Comparison of ENCODE assay signal across 8 cellular contexts in genomic region chr2:15559800-15560403, GRCh38. TPM values are rescaled to one million over a fixed set of nuclear protein-coding genes. Genes with fewer than 3 reads are reported as not detected.
DNase-seq lines count a peak whose midpoint lies in the region; ATAC-seq and TF ChIP-seq lines count a peak whose summit lies in the region.

No MANE protein-coding gene starts in this region.

- intact Hi-C loops in right lobe of liver (cut with DNase I) (no loop called here), tibial artery (cut with DNase I; ENCODE audit: low total_unique reads) (no loop called here)

- peak overlapping the region; percentile 99 for H3K4me3 Mint-ChIP-seq in activated CD8-positive, alpha-beta memory T cell treated with anti-CD3 and anti-CD28 coated beads, Interleukin-2, amount 10 ng/mL, durations not matched to agents 7 days and 5 days

- TF ChIP-seq CTCF in right lobe of liver (IDR thresholded peaks at IDR 0.05): no peak
- no peak for TF ChIP-seq CTCF in tibial artery (IDR thresholded peaks at IDR 0.05)

- H3K27me3 ChIP-seq in adipocyte (replicated peaks; ENCODE audit: control insufficient read depth, insufficient read depth, low read length): no peaks in the 10 kb centered on the region
- H3K27me3 ChIP-seq in right lobe of liver: no peaks in the 10 kb centered on the region
- no peaks in the 10 kb centered on the region for H3K27me3 ChIP-seq in tibial artery

- TF ChIP-seq POLR2A in right lobe of liver (IDR thresholded peaks at IDR 0.05): no peak

- POLR2A ChIA-PET in HEK293T (lab: Yijun Ruan, JAX): no interaction called here

- H3K4me1 ChIP-seq in adipocyte (ENCODE audit: control insufficient read depth, insufficient read depth, low read length) (peaks cover 10% of the 10 kb centered on the region), right lobe of liver (peaks cover 0 to 12% (median 3%) of the 10 kb centered on the region in 4 donors), tibial artery (peaks cover 0 to 23% (median 18%) of the 10 kb centered on the region in 4 donors)

- H3K36me3 Mint-ChIP-seq in activated CD8-positive, alpha-beta memory T cell treated with anti-CD3 and anti-CD28 coated beads, Interleukin-2, amount 10 ng/mL, durations not matched to agents 7 days and 5 days: peaks cover 2% of the 10 kb centered on the region

- H3K4me3 ChIP-seq in adipocyte (ENCODE audit: low read length) (peak overlapping the region; percentile 93), right lobe of liver (peak overlapping the region; percentile 42 to 78 (median 69)), tibial artery (peak overlapping the region; percentile 70 to 84)

- H3K36me3 ChIP-seq in adipocyte (ENCODE audit: control insufficient read depth, insufficient read depth, low read length, severe bottlenecking): peaks cover 10% of the 10 kb centered on the region
- no peaks in the 10 kb centered on the region for H3K36me3 ChIP-seq in right lobe of liver
- no peaks in the 10 kb centered on the region for H3K36me3 ChIP-seq in tibial artery

- H3K27ac ChIP-seq in right lobe of liver (no peak overlapping the region), tibial artery (peak overlapping the region; percentile 77 to 80)

- ATAC-seq in activated CD8-positive, alpha-beta memory T cell treated with anti-CD3 and anti-CD28 coated beads, Interleukin-2, amount 10 ng/mL, durations not matched to agents 7 days and 5 days: no peak
- ATAC-seq in right lobe of liver: no peak
- ATAC-seq in HG03175 (IDR thresholded peaks at IDR 0.05; ENCODE audit: unreplicated experiment): no peak

- DNase-seq in activated CD8-positive, alpha-beta memory T cell treated with anti-CD3 and anti-CD28 coated beads, Interleukin-2, amount 10 ng/mL, durations not matched to agents 7 days and 5 days: no peak
- no peak for DNase-seq in activated CD8-positive, alpha-beta memory T cell treated with anti-CD3 and anti-CD28 coated beads, Interleukin-2, amount 50 U/mL, for 48 hours
- DNase-seq in adipocyte (ENCODE audit: low read depth) (peak; percentile 29), right lobe of liver (no peak), tibial artery (no peak), HEK293T (ENCODE audit: extremely low spot score) (no peak)
- DNase-seq in stimulated activated naive CD4-positive, alpha-beta T cell (lab: John Stamatoyannopoulos, UW): no peak

- peak overlapping the region; percentile 79 for H3K9ac ChIP-seq in adipocyte (ENCODE audit: low read length)

- peaks cover 5% of the 10 kb centered on the region for H3K27me3 Mint-ChIP-seq in activated CD8-positive, alpha-beta memory T cell treated with anti-CD3 and anti-CD28 coated beads, Interleukin-2, amount 10 ng/mL, durations not matched to agents 7 days and 5 days

- peaks cover 36% of the 10 kb centered on the region for H3K4me1 Mint-ChIP-seq in activated CD8-positive, alpha-beta memory T cell treated with anti-CD3 and anti-CD28 coated beads, Interleukin-2, amount 10 ng/mL, durations not matched to agents 7 days and 5 days

- H3K9me3 ChIP-seq in adipocyte (ENCODE audit: control insufficient read depth, low read length): no peaks in the 10 kb centered on the region
- H3K9me3 ChIP-seq in right lobe of liver: no peaks in the 10 kb centered on the region
- no peaks in the 10 kb centered on the region for H3K9me3 ChIP-seq in tibial artery

- no peaks in the 10 kb centered on the region for H3K9me3 Mint-ChIP-seq in activated CD8-positive, alpha-beta memory T cell treated with anti-CD3 and anti-CD28 coated beads, Interleukin-2, amount 10 ng/mL, durations not matched to agents 7 days and 5 days (ENCODE audit: low read depth)

- CTCF ChIA-PET in activated CD8-positive, alpha-beta memory T cell treated with anti-CD3 and anti-CD28 coated beads, Interleukin-2, amount 10 ng/mL, durations not matched to agents 7 days and 5 days (lab: Charles Lee): interaction anchor here (0.5 to 1.2 kb wide), 3 partner anchors 17 to 27 kb away, joined by 3 read pairs; no protein-coding TSS in a partner anchor
- CTCF ChIA-PET in HEK293T (lab: Yijun Ruan, JAX): interaction anchor here (0.7 kb wide), 1 partner anchor 17 kb away, joined by 7 read pairs; no protein-coding TSS in a partner anchor

- peak overlapping the region; percentile 96 for H3K27ac Mint-ChIP-seq in activated CD8-positive, alpha-beta memory T cell treated with anti-CD3 and anti-CD28 coated beads, Interleukin-2, amount 10 ng/mL, durations not matched to agents 7 days and 5 days

- WGBS in right lobe of liver (ENCODE audit: insufficient coverage, low coverage, low lambda C conversion rate, missing lambda C conversion rate): 11% methylated on average over 6 of the region's 6 CpGs

TF ChIP-seq in HEK293T, 16 proteins besides CTCF, POLR2A, EP300 and RAD21:
- TF ChIP-seq FOXM1 (IDR thresholded peaks at IDR 0.05; ENCODE audit: borderline replicate concordance) (no peak), PKNOX1 (IDR thresholded peaks at IDR 0.05) (no peak), L3MBTL2 (conservative IDR thresholded peaks at IDR 0.05) (no peak), ARNT (IDR thresholded peaks at IDR 0.05) (no peak), FOXA1 (IDR thresholded peaks at IDR 0.05) (no peak), FOXK2 (IDR thresholded peaks at IDR 0.05) (no peak), ZNF384 (IDR thresholded peaks at IDR 0.05) (no peak), NFRKB (IDR thresholded peaks at IDR 0.05) (no peak), ELF4 (IDR thresholded peaks at IDR 0.05) (no peak), HDGF (IDR thresholded peaks at IDR 0.05; ENCODE audit: borderline replicate concordance) (no peak), LEF1 (IDR thresholded peaks at IDR 0.05; ENCODE audit: borderline replicate concordance) (no peak)

RNA-seq across cellular contexts. Expression of gene NBAS, which starts 1.2 kb away (rescaled TPM):
- total RNA-seq in activated CD8-positive, alpha-beta memory T cell treated with anti-CD3 and anti-CD28 coated beads, Interleukin-2, amount 10 ng/mL, durations not matched to agents 7 days and 5 days: 10 to 100 TPM; 32.9 to 34.0 TPM
- 10 to 100 TPM; 16.1 to 21.8 (median 18.5) TPM for total RNA-seq in right lobe of liver

RNA-seq across cellular contexts. Expression of gene DDX1, which starts 31.8 kb away (rescaled TPM):
- total RNA-seq in activated CD8-positive, alpha-beta memory T cell treated with anti-CD3 and anti-CD28 coated beads, Interleukin-2, amount 10 ng/mL, durations not matched to agents 7 days and 5 days: 10 to 100 TPM; 58.5 to 81.3 TPM
- 10 to 100 TPM; 29.7 to 43.5 (median 37.6) TPM for total RNA-seq in right lobe of liver

Comparison
In these comparisons a context has a peak if more than half of its experiments do, and no peak if none do; other contexts are left out.
1. H3K27ac ChIP-seq: peak in tibial artery (2 of 2); none in right lobe of liver (0 of 3).
2. Peak in every context shown above with its lines, with median percentiles within 50 percentile points of each other: H3K4me3 ChIP-seq.